Comparison of ENCODE assay signal across 12 cellular contexts in genomic region chr2:156456616-156457015, GRCh38. TPM values are rescaled to one million over a fixed set of nuclear protein-coding genes. Genes with fewer than 3 reads are reported as not detected.
DNase-seq lines count a peak whose midpoint lies in the region; ATAC-seq and TF ChIP-seq lines count a peak whose summit lies in the region.
"Had no signal": no experiment of that assay in that cellular context is flagged by ENCODE, and none has a peak within 500 bp of the region (broad histone marks: within the 10 kb centered on the region; RNA-seq: fewer than 3 reads in every experiment).

No MANE protein-coding gene starts in this region.

- H3K4me1 ChIP-seq in thyroid gland, result peaks cover 28 to 43% of the 10 kb centered on the region in 2 donors
- H3K4me1 ChIP-seq: ascending aorta had no signal

- H3K4me1 Mint-ChIP-seq in activated T-cell treated with anti-CD3 and anti-CD28 coated beads, Interleukin-2, amount 50 U/mL, for 72 hours (ENCODE audit: low read depth), result peaks cover 27% of the 10 kb centered on the region
- H3K4me1 Mint-ChIP-seq in activated T-cell treated with anti-CD3 and anti-CD28 coated beads, Interleukin-2, amount 50 U/mL, for 24 hours (ENCODE audit: low read depth), result peaks cover 43% of the 10 kb centered on the region
- no peaks in the 10 kb centered on the region for H3K4me1 Mint-ChIP-seq in activated naive CD4-positive, alpha-beta T cell treated with anti-CD3 and anti-CD28 coated beads, Interleukin-2, amount 10 ng/mL, durations not matched to agents 7 days and 5 days

- no peak for DNase-seq in activated T-cell treated with anti-CD3 and anti-CD28 coated beads, Interleukin-2, amount 50 U/mL, for 72 hours
- no peak for DNase-seq in activated T-cell treated with anti-CD3 and anti-CD28 coated beads, Interleukin-2, amount 50 U/mL, for 24 hours
- DNase-seq in thyroid gland, result peak; percentile 36 to 48
- DNase-seq in activated CD8-positive, alpha-beta memory T cell treated with anti-CD3 and anti-CD28 coated beads, Interleukin-2, amount 50 U/mL, for 48 hours, result no peak
- no peak for DNase-seq in activated naive CD4-positive, alpha-beta T cell treated with anti-CD3 and anti-CD28 coated beads, Interleukin-2, amount 10 ng/mL, durations not matched to agents 7 days and 5 days
- DNase-seq: H7 had no signal

- no peak overlapping the region for H3K4me3 ChIP-seq in thyroid gland (replicated peaks in 1 of 3)
- H3K4me3 ChIP-seq: ascending aorta had no signal

- peaks cover 3% of the 10 kb centered on the region in 2 donors for H3K9me3 Mint-ChIP-seq in activated T-cell treated with anti-CD3 and anti-CD28 coated beads, Interleukin-2, amount 50 U/mL, for 72 hours
- H3K9me3 Mint-ChIP-seq in activated T-cell treated with anti-CD3 and anti-CD28 coated beads, Interleukin-2, amount 50 U/mL, for 24 hours, result peaks cover 4% of the 10 kb centered on the region
- peaks cover 10% of the 10 kb centered on the region for H3K9me3 Mint-ChIP-seq in activated naive CD4-positive, alpha-beta T cell treated with anti-CD3 and anti-CD28 coated beads, Interleukin-2, amount 10 ng/mL, durations not matched to agents 7 days and 5 days

- intact Hi-C loops in thyroid gland (cut with DNase I), result no loop called here

- CTCF ChIA-PET in activated naive CD4-positive, alpha-beta T cell treated with anti-CD3 and anti-CD28 coated beads, Interleukin-2, amount 10 ng/mL, durations not matched to agents 7 days and 5 days (lab: Charles Lee), result no interaction called here

- peak overlapping the region in 2 of 3 donors; percentile 20 to 25 for H3K27ac ChIP-seq in thyroid gland
- H3K27ac ChIP-seq: ascending aorta, VCaP had no signal

- no peaks in the 10 kb centered on the region for H3K27me3 Mint-ChIP-seq in activated T-cell treated with anti-CD3 and anti-CD28 coated beads, Interleukin-2, amount 50 U/mL, for 72 hours (ENCODE audit: low read depth)
- no peaks in the 10 kb centered on the region for H3K27me3 Mint-ChIP-seq in activated T-cell treated with anti-CD3 and anti-CD28 coated beads, Interleukin-2, amount 50 U/mL, for 24 hours
- H3K27me3 Mint-ChIP-seq in activated naive CD4-positive, alpha-beta T cell treated with anti-CD3 and anti-CD28 coated beads, Interleukin-2, amount 10 ng/mL, durations not matched to agents 7 days and 5 days, result no peaks in the 10 kb centered on the region
- H3K27me3 Mint-ChIP-seq: natural killer cell treated with Interleukin-12 subunit alpha and Interleukin-12 subunit beta and Interleukin-15 and Interleukin-18, amount 100 ng/mL, for 72 hours had no signal

- no peak for TF ChIP-seq CTCF in thyroid gland (IDR thresholded peaks at IDR 0.05)

- H3K27me3 ChIP-seq in thyroid gland, result no peaks in the 10 kb centered on the region
- H3K27me3 ChIP-seq: ascending aorta had no signal

- peaks cover 0 to 5% of the 10 kb centered on the region in 2 donors for H3K36me3 Mint-ChIP-seq in activated T-cell treated with anti-CD3 and anti-CD28 coated beads, Interleukin-2, amount 50 U/mL, for 72 hours (ENCODE audit: insufficient read depth in 2 of 2)
- H3K36me3 Mint-ChIP-seq in activated T-cell treated with anti-CD3 and anti-CD28 coated beads, Interleukin-2, amount 50 U/mL, for 24 hours (ENCODE audit: low read depth), result peaks cover 7% of the 10 kb centered on the region
- H3K36me3 Mint-ChIP-seq in activated naive CD4-positive, alpha-beta T cell treated with anti-CD3 and anti-CD28 coated beads, Interleukin-2, amount 10 ng/mL, durations not matched to agents 7 days and 5 days, result peaks cover 8% of the 10 kb centered on the region
- H3K36me3 Mint-ChIP-seq: natural killer cell treated with Interleukin-12 subunit alpha and Interleukin-12 subunit beta and Interleukin-15 and Interleukin-18, amount 100 ng/mL, for 72 hours had no signal

- H3K27ac Mint-ChIP-seq in activated T-cell treated with anti-CD3 and anti-CD28 coated beads, Interleukin-2, amount 50 U/mL, for 72 hours, result peak overlapping the region; percentile 34
- no peak overlapping the region for H3K27ac Mint-ChIP-seq in activated T-cell treated with anti-CD3 and anti-CD28 coated beads, Interleukin-2, amount 50 U/mL, for 24 hours
- no peak overlapping the region for H3K27ac Mint-ChIP-seq in activated naive CD4-positive, alpha-beta T cell treated with anti-CD3 and anti-CD28 coated beads, Interleukin-2, amount 10 ng/mL, durations not matched to agents 7 days and 5 days

- 0 out of 2 replicates have a peak, but pooled peaks have one; percentile 35 for TF ChIP-seq EP300 in Ishikawa (IDR thresholded peaks at IDR 0.05; ENCODE audit: borderline replicate concordance)

- H3K9me3 ChIP-seq in thyroid gland, result no peaks in the 10 kb centered on the region
- H3K9me3 ChIP-seq: ascending aorta had no signal

- no peak for TF ChIP-seq POLR2A in thyroid gland (IDR thresholded peaks at IDR 0.05)

- H3K4me3 Mint-ChIP-seq in activated T-cell treated with anti-CD3 and anti-CD28 coated beads, Interleukin-2, amount 50 U/mL, for 72 hours, result no peak overlapping the region
- no peak overlapping the region for H3K4me3 Mint-ChIP-seq in activated T-cell treated with anti-CD3 and anti-CD28 coated beads, Interleukin-2, amount 50 U/mL, for 24 hours
- H3K4me3 Mint-ChIP-seq in activated naive CD4-positive, alpha-beta T cell treated with anti-CD3 and anti-CD28 coated beads, Interleukin-2, amount 10 ng/mL, durations not matched to agents 7 days and 5 days, result no peak overlapping the region
- H3K4me3 Mint-ChIP-seq: natural killer cell treated with Interleukin-12 subunit alpha and Interleukin-12 subunit beta and Interleukin-15 and Interleukin-18, amount 100 ng/mL, for 72 hours had no signal

- no peak for TF ChIP-seq RAD21 in Ishikawa (IDR thresholded peaks at IDR 0.05; ENCODE audit: low read depth)

- H3K36me3 ChIP-seq in thyroid gland, result no peaks in the 10 kb centered on the region
- H3K36me3 ChIP-seq: ascending aorta had no signal

- WGBS in thyroid gland, 2 donors, result 55 to 58% methylated on average over 3 of the region's 3 CpGs

- ATAC-seq in activated T-cell treated with anti-CD3 and anti-CD28 coated beads, Interleukin-2, amount 50 U/mL, for 72 hours (replicated peaks in 1 of 2), result no peak
- ATAC-seq in HG02623 (IDR thresholded peaks at IDR 0.05; ENCODE audit: unreplicated experiment), result peak; percentile 61
- no peak for ATAC-seq in GM21526 (IDR thresholded peaks at IDR 0.05; ENCODE audit: low FRiP score, unreplicated experiment)

TF ChIP-seq in Ishikawa, 13 proteins besides CTCF, POLR2A, EP300 and RAD21:
- TF ChIP-seq CREB1 (IDR thresholded peaks at IDR 0.05; ENCODE audit: low read depth), result no peak
- no peak for TF ChIP-seq REST (IDR thresholded peaks at IDR 0.05; ENCODE audit: low read depth)
- no peak for TF ChIP-seq USF1 (IDR thresholded peaks at IDR 0.05)
- TF ChIP-seq TEAD4 (IDR thresholded peaks at IDR 0.05), result peak; percentile 55
- no peak for TF ChIP-seq YY1 (IDR thresholded peaks at IDR 0.05; ENCODE audit: low read depth)
- TF ChIP-seq CEBPB (IDR thresholded peaks at IDR 0.05), result no peak
- peak; percentile 64; the same call in 1 of the 2 replicates for TF ChIP-seq NFIC (IDR thresholded peaks at IDR 0.05)
- TF ChIP-seq TAF1 (IDR thresholded peaks at IDR 0.05; ENCODE audit: low read depth), result no peak
- TF ChIP-seq MAX (IDR thresholded peaks at IDR 0.05), result no peak
- peak; percentile 70 for TF ChIP-seq TCF12 (IDR thresholded peaks at IDR 0.05; ENCODE audit: low read depth)
- no peak for TF ChIP-seq ZBTB7A (IDR thresholded peaks at IDR 0.05; ENCODE audit: low read depth)
- no peak for TF ChIP-seq FOXM1 (IDR thresholded peaks at IDR 0.05; ENCODE audit: borderline replicate concordance, low read depth)
- TF ChIP-seq EGR1 (IDR thresholded peaks at IDR 0.05), result 0 out of 2 replicates have a peak, but pooled peaks have one; percentile 13

RNA-seq across cellular contexts. Expression of gene GPD2, which starts 20.4 kb away (rescaled TPM):
- total RNA-seq in activated T-cell treated with anti-CD3 and anti-CD28 coated beads, Interleukin-2, amount 50 U/mL, for 72 hours, result 10 to 100 TPM; 20.0 to 24.9 TPM
- 100 to 1,000 TPM in 2 of 4 donors, 10 to 100 TPM in 2; 78.0 to 127 (median 105) TPM for total RNA-seq in thyroid gland

Comparison
In these comparisons a context has a peak if more than half of its experiments do, and no peak if none do; other contexts are left out.
1. DNase-seq: peak in thyroid gland (2 of 2); none in activated T-cell treated with anti-CD3 and anti-CD28 coated beads, Interleukin-2, amount 50 U/mL, for 72 hours (0 of 2), activated T-cell treated with anti-CD3 and anti-CD28 coated beads, Interleukin-2, amount 50 U/mL, for 24 hours (single experiment), activated CD8-positive, alpha-beta memory T cell treated with anti-CD3 and anti-CD28 coated beads, Interleukin-2, amount 50 U/mL, for 48 hours (single experiment) and activated naive CD4-positive, alpha-beta T cell treated with anti-CD3 and anti-CD28 coated beads, Interleukin-2, amount 10 ng/mL, durations not matched to agents 7 days and 5 days (single experiment).